ENCODE assay signal across 1 cellular context in genomic region chr2:166768393-166769123, GRCh38.
TF ChIP-seq lines count a peak whose summit lies in the region.

No MANE protein-coding gene starts in this region.

TF ChIP-seq in GM12878, 131 proteins besides CTCF, POLR2A, EP300 and RAD21 (continued from another document and continues in another):
- TF ChIP-seq ZNF384 (IDR thresholded peaks at IDR 0.05; ENCODE audit: borderline replicate concordance, low read depth, low read length) (no peak), NFYA (IDR thresholded peaks at IDR 0.05; ENCODE audit: borderline replicate concordance, low read depth, low read length) (no peak), CHD2 (IDR thresholded peaks at IDR 0.05; ENCODE audit: borderline replicate concordance, low read depth, low read length) (no peak), IKZF2 (IDR thresholded peaks at IDR 0.05) (peak; percentile 86 to 87; a peak in 3 of 4 replicates), SMAD1 (IDR thresholded peaks at IDR 0.05; ENCODE audit: low read depth, partially characterized antibody) (no peak), CUX1 (IDR thresholded peaks at IDR 0.05; ENCODE audit: insufficient replicate concordance, low read depth, low read length) (no peak), YY1 (IDR thresholded peaks at IDR 0.05; ENCODE audit: low read depth, low read length) (no peak), ASH2L (IDR thresholded peaks at IDR 0.05; ENCODE audit: borderline replicate concordance, low read depth) (no peak), SMAD5 (IDR thresholded peaks at IDR 0.05; ENCODE audit: low read depth) (no peak), ESRRA (IDR thresholded peaks at IDR 0.05; ENCODE audit: low read length) (no peak), CBFB (IDR thresholded peaks at IDR 0.05; ENCODE audit: low read depth) (no peak), CHD4 (IDR thresholded peaks at IDR 0.05) (no peak), ZBTB40 (IDR thresholded peaks at IDR 0.05; ENCODE audit: borderline replicate concordance) (no peak), E2F8 (IDR thresholded peaks at IDR 0.05; ENCODE audit: low read depth, partially characterized antibody) (no peak), ZBTB11 (CRISPR knock-in tag; IDR thresholded peaks at IDR 0.05) (no peak), EED (IDR thresholded peaks at IDR 0.05; ENCODE audit: low read depth) (no peak), IRF3 (IDR thresholded peaks at IDR 0.05) (no peak), NKRF (conservative IDR thresholded peaks at IDR 0.05) (no peak), BCL3 (IDR thresholded peaks at IDR 0.05; ENCODE audit: borderline replicate concordance, insufficient read depth, low read depth, low read length, poor library complexity, severe bottlenecking) (no peak), CHD1 (IDR thresholded peaks at IDR 0.05; ENCODE audit: low read depth, low read length) (no peak), ATF7 (IDR thresholded peaks at IDR 0.05; ENCODE audit: low read depth) (peak; percentile 94), JUNB (IDR thresholded peaks at IDR 0.05) (no peak), SRF (IDR thresholded peaks at IDR 0.05; ENCODE audit: low read depth in 2 of 2, low read length in 2 of 2) (no peak), STAT1 (conservative IDR thresholded peaks at IDR 0.05) (no peak), HCFC1 (IDR thresholded peaks at IDR 0.05; ENCODE audit: low read length) (no peak), MTA2 (IDR thresholded peaks at IDR 0.05; ENCODE audit: low read depth) (peak; percentile 99), NR2F1 (conservative IDR thresholded peaks at IDR 0.05) (no peak), POLR2AphosphoS2 (IDR thresholded peaks at IDR 0.05; ENCODE audit: low read depth, low read length) (no peak), CREM (IDR thresholded peaks at IDR 0.05; ENCODE audit: low read depth) (no peak), ZBED1 (IDR thresholded peaks at IDR 0.05; ENCODE audit: borderline replicate concordance) (no peak), ZNF217 (IDR thresholded peaks at IDR 0.05) (peak; percentile 71), PAX8 (IDR thresholded peaks at IDR 0.05) (no peak), ZNF622 (IDR thresholded peaks at IDR 0.05) (no peak), RBBP5 (conservative IDR thresholded peaks at IDR 0.05) (no peak), BMI1 (IDR thresholded peaks at IDR 0.05; ENCODE audit: borderline replicate concordance) (peak; percentile 81; the same call in 1 of the 2 replicates), HDGF (IDR thresholded peaks at IDR 0.05) (no peak), HSF1 (IDR thresholded peaks at IDR 0.05; ENCODE audit: low read depth, low read length) (no peak), YBX1 (IDR thresholded peaks at IDR 0.05) (no peak), ZNF274 (IDR thresholded peaks at IDR 0.05; ENCODE audit: insufficient read depth, insufficient read length) (no peak), TAF1 (IDR thresholded peaks at IDR 0.05; ENCODE audit: borderline replicate concordance, low read depth, low read length) (no peak)
